In the genomic region with DNA sequence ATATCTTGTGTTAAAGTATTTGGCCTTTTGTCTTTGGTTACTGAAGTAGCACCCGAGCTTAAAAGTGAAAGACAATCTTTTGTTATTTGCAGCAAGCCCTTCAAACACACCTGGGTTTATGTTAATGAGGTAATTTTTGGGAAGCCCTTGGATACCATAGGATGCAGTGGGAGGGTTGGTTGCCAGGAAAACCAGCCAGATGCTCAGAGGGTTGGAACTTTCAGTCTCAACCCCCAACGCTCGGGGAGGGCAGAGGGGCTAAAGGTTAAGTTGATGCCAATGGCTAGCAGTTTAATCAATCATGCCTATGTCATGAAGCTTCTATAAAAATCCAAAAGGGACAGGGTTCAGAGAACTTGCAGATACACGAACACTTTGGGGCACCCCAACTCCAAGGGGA, we compare ENCODE assay signal across 32 cellular contexts. TPM values are rescaled to one million over a fixed set of nuclear protein-coding genes. Genes with fewer than 3 reads are reported as not detected.
"Had no signal": no experiment of that assay in that cellular context is flagged by ENCODE, and none has a peak within 500 bp of the region (broad histone marks: within the 10 kb centered on the region; RNA-seq: fewer than 3 reads in every experiment).

No MANE protein-coding gene starts in this region.

- H3K9me3 Mint-ChIP-seq: activated CD4-positive, alpha-beta memory T cell treated with anti-CD3 and anti-CD28 coated beads for 36 hours; activated CD4-positive, alpha-beta T cell treated with anti-CD3 and anti-CD28 coated beads, Interleukin-2, amount 10 ng/mL, durations not matched to agents 24 days and 14 days; activated naive CD4-positive, alpha-beta T cell treated with anti-CD3 and anti-CD28 coated beads for 36 hours; activated naive CD4-positive, alpha-beta T cell treated with anti-CD3 and anti-CD28 coated beads, Interleukin-2, amount 50 U/mL, for 24 hours; activated naive CD8-positive, alpha-beta T cell treated with anti-CD3 and anti-CD28 coated beads for 36 hours; activated naive CD8-positive, alpha-beta T cell treated with anti-CD3 and anti-CD28 coated beads, Interleukin-2, amount 50 U/mL, for 24 hours; activated T-helper 1 cell treated with anti-CD3 and anti-CD28 coated beads, Interleukin-12 subunit alpha, Interleukin-12 subunit beta, Interleukin-2, Interleukin-4 antibody, amounts not matched to agents 30 ng/mL and 10 ng/mL and 1 ng/mL, durations not matched to agents 14 hours and 24 hours and 36 hours; activated T-helper 2 cell treated with anti-CD3 and anti-CD28 coated beads, Interferon-gamma antibody, Interleukin-2, Interleukin-4, amounts not matched to agents 10 μg/mL and 5 μg/mL and 100 μg/mL, durations not matched to agents 14 hours and 24 hours and 36 hours; T-helper 2 cell treated with Interferon-gamma antibody and Interleukin-4, amounts not matched to agents 5 μg/mL and 100 μg/mL, for 36 hours had no signal

- ATAC-seq: activated CD4-positive, alpha-beta T cell treated with anti-CD3 and anti-CD28 coated beads for 36 hours; activated CD8-positive, alpha-beta memory T cell treated with anti-CD3 and anti-CD28 coated beads, Interleukin-2, amount 10 ng/mL, durations not matched to agents 7 days and 5 days; activated CD8-positive, alpha-beta T cell treated with anti-CD3 and anti-CD28 coated beads, Interleukin-2, amount 10 ng/mL, durations not matched to agents 7 days and 5 days; activated naive CD8-positive, alpha-beta T cell treated with anti-CD3 and anti-CD28 coated beads, Interleukin-2, amount 50 U/mL, for 24 hours; foreskin keratinocyte; gastrocnemius medialis; heart left ventricle; T-helper 17 cell had no signal

- H3K36me3 Mint-ChIP-seq: activated CD4-positive, alpha-beta memory T cell treated with anti-CD3 and anti-CD28 coated beads for 36 hours; activated CD8-positive, alpha-beta memory T cell treated with anti-CD3 and anti-CD28 coated beads, Interleukin-2, amount 10 ng/mL, durations not matched to agents 7 days and 5 days; activated naive CD4-positive, alpha-beta T cell treated with anti-CD3 and anti-CD28 coated beads, Interleukin-2, amount 50 U/mL, for 24 hours; activated naive CD8-positive, alpha-beta T cell treated with anti-CD3 and anti-CD28 coated beads for 36 hours; brain had no signal

- DNase-seq: activated CD4-positive, alpha-beta memory T cell treated with anti-CD3 and anti-CD28 coated beads for 36 hours; activated CD4-positive, alpha-beta T cell treated with anti-CD3 and anti-CD28 coated beads for 36 hours; activated CD4-positive, CD25-positive, alpha-beta regulatory T cell; activated CD4-positive, CD25-positive, alpha-beta regulatory T cell treated with anti-CD3 and anti-CD28 coated beads, Interleukin-2, amount 50 U/mL, for 72 hours; activated CD8-positive, alpha-beta memory T cell treated with anti-CD3 and anti-CD28 coated beads, Interleukin-2, amount 10 ng/mL, durations not matched to agents 7 days and 5 days; activated CD8-positive, alpha-beta memory T cell treated with anti-CD3 and anti-CD28 coated beads, Interleukin-2, amount 50 U/mL, for 4 hours; activated CD8-positive, alpha-beta T cell treated with anti-CD3 and anti-CD28 coated beads, Interleukin-2, amount 10 ng/mL, durations not matched to agents 7 days and 5 days; activated effector memory CD4-positive, alpha-beta T cell treated with anti-CD3 and anti-CD28 coated beads, Interleukin-2, amount 50 U/mL, for 16 hours; activated naive CD4-positive, alpha-beta T cell treated with anti-CD3 and anti-CD28 coated beads for 36 hours; activated naive CD8-positive, alpha-beta T cell treated with anti-CD3 and anti-CD28 coated beads for 36 hours; activated naive CD8-positive, alpha-beta T cell treated with anti-CD3 and anti-CD28 coated beads, Interleukin-2, amount 50 U/mL, for 24 hours; activated T-cell treated with anti-CD3 and anti-CD28 coated beads, Interleukin-2, amount 50 U/mL, for 1 hour; activated T-cell treated with anti-CD3 and anti-CD28 coated beads, Interleukin-2, amount 50 U/mL, for 48 hours; adrenal gland; amygdala; central memory CD4-positive, alpha-beta T cell; cerebellar nuclear complex; colonic mucosa; effector CD8-positive, alpha-beta T cell; foreskin keratinocyte; gastrocnemius medialis; glutamatergic neuron; heart left ventricle; T-helper 17 cell; T1000; WERI-Rb-1 had no signal

- H3K4me3 Mint-ChIP-seq: activated CD4-positive, alpha-beta memory T cell treated with anti-CD3 and anti-CD28 coated beads for 36 hours; activated CD4-positive, alpha-beta T cell treated with anti-CD3 and anti-CD28 coated beads for 36 hours; activated CD4-positive, alpha-beta T cell treated with anti-CD3 and anti-CD28 coated beads, Interleukin-2, amount 10 ng/mL, durations not matched to agents 24 days and 14 days; activated CD8-positive, alpha-beta memory T cell treated with anti-CD3 and anti-CD28 coated beads, Interleukin-2, amount 10 ng/mL, durations not matched to agents 7 days and 5 days; activated CD8-positive, alpha-beta T cell treated with anti-CD3 and anti-CD28 coated beads, Interleukin-2, amount 10 ng/mL, durations not matched to agents 7 days and 5 days; activated naive CD4-positive, alpha-beta T cell treated with anti-CD3 and anti-CD28 coated beads for 36 hours; activated naive CD4-positive, alpha-beta T cell treated with anti-CD3 and anti-CD28 coated beads, Interleukin-2, amount 50 U/mL, for 24 hours; activated naive CD8-positive, alpha-beta T cell treated with anti-CD3 and anti-CD28 coated beads for 36 hours; activated naive CD8-positive, alpha-beta T cell treated with anti-CD3 and anti-CD28 coated beads, Interleukin-2, amount 50 U/mL, for 24 hours; activated T-helper 1 cell treated with anti-CD3 and anti-CD28 coated beads, Interleukin-12 subunit alpha, Interleukin-12 subunit beta, Interleukin-2, Interleukin-4 antibody, amounts not matched to agents 30 ng/mL and 10 ng/mL and 1 ng/mL, durations not matched to agents 14 hours and 24 hours and 36 hours; brain; T-helper 17 cell; T-helper 2 cell treated with Interferon-gamma antibody and Interleukin-4, amounts not matched to agents 5 μg/mL and 100 μg/mL, for 36 hours had no signal

- H3K27ac Mint-ChIP-seq: activated CD4-positive, alpha-beta memory T cell treated with anti-CD3 and anti-CD28 coated beads for 36 hours; activated CD4-positive, alpha-beta T cell treated with anti-CD3 and anti-CD28 coated beads for 36 hours; activated CD4-positive, alpha-beta T cell treated with anti-CD3 and anti-CD28 coated beads, Interleukin-2, amount 10 ng/mL, durations not matched to agents 24 days and 14 days; activated CD8-positive, alpha-beta memory T cell treated with anti-CD3 and anti-CD28 coated beads, Interleukin-2, amount 10 ng/mL, durations not matched to agents 7 days and 5 days; activated CD8-positive, alpha-beta T cell treated with anti-CD3 and anti-CD28 coated beads, Interleukin-2, amount 10 ng/mL, durations not matched to agents 7 days and 5 days; activated naive CD4-positive, alpha-beta T cell treated with anti-CD3 and anti-CD28 coated beads for 36 hours; activated naive CD4-positive, alpha-beta T cell treated with anti-CD3 and anti-CD28 coated beads, Interleukin-2, amount 50 U/mL, for 24 hours; activated naive CD8-positive, alpha-beta T cell treated with anti-CD3 and anti-CD28 coated beads for 36 hours; activated naive CD8-positive, alpha-beta T cell treated with anti-CD3 and anti-CD28 coated beads, Interleukin-2, amount 50 U/mL, for 24 hours; activated T-helper 1 cell treated with anti-CD3 and anti-CD28 coated beads, Interleukin-12 subunit alpha, Interleukin-12 subunit beta, Interleukin-2, Interleukin-4 antibody, amounts not matched to agents 30 ng/mL and 10 ng/mL and 1 ng/mL, durations not matched to agents 14 hours and 24 hours and 36 hours; activated T-helper 2 cell treated with anti-CD3 and anti-CD28 coated beads, Interferon-gamma antibody, Interleukin-2, Interleukin-4, amounts not matched to agents 10 μg/mL and 5 μg/mL and 100 μg/mL, durations not matched to agents 14 hours and 24 hours and 36 hours; brain; T-helper 17 cell; T-helper 2 cell treated with Interferon-gamma antibody and Interleukin-4, amounts not matched to agents 5 μg/mL and 100 μg/mL, for 36 hours had no signal

- H3K4me1 Mint-ChIP-seq: activated CD4-positive, alpha-beta T cell treated with anti-CD3 and anti-CD28 coated beads for 36 hours; activated CD4-positive, alpha-beta T cell treated with anti-CD3 and anti-CD28 coated beads, Interleukin-2, amount 10 ng/mL, durations not matched to agents 24 days and 14 days; activated CD8-positive, alpha-beta memory T cell treated with anti-CD3 and anti-CD28 coated beads, Interleukin-2, amount 10 ng/mL, durations not matched to agents 7 days and 5 days; activated naive CD4-positive, alpha-beta T cell treated with anti-CD3 and anti-CD28 coated beads, Interleukin-2, amount 50 U/mL, for 24 hours; activated naive CD8-positive, alpha-beta T cell treated with anti-CD3 and anti-CD28 coated beads for 36 hours; activated naive CD8-positive, alpha-beta T cell treated with anti-CD3 and anti-CD28 coated beads, Interleukin-2, amount 50 U/mL, for 24 hours; brain; T-helper 17 cell had no signal

- H3K27me3 Mint-ChIP-seq: activated CD4-positive, alpha-beta memory T cell treated with anti-CD3 and anti-CD28 coated beads for 36 hours; activated CD4-positive, alpha-beta T cell treated with anti-CD3 and anti-CD28 coated beads for 36 hours had no signal

RNA-seq across cellular contexts. Expression of gene GPR173, which starts 17.2 kb away (rescaled TPM):
- total RNA-seq: activated CD4-positive, alpha-beta memory T cell treated with anti-CD3 and anti-CD28 coated beads for 36 hours; activated CD4-positive, alpha-beta T cell treated with anti-CD3 and anti-CD28 coated beads, Interleukin-2, amount 10 ng/mL, durations not matched to agents 24 days and 14 days; activated CD8-positive, alpha-beta T cell treated with anti-CD3 and anti-CD28 coated beads, Interleukin-2, amount 10 ng/mL, durations not matched to agents 7 days and 5 days; activated T-helper 1 cell treated with anti-CD3 and anti-CD28 coated beads, Interleukin-12 subunit alpha, Interleukin-12 subunit beta, Interleukin-2, Interleukin-4 antibody, amounts not matched to agents 30 ng/mL and 10 ng/mL and 1 ng/mL, durations not matched to agents 14 hours and 24 hours and 36 hours; activated T-helper 2 cell treated with anti-CD3 and anti-CD28 coated beads, Interferon-gamma antibody, Interleukin-2, Interleukin-4, amounts not matched to agents 10 μg/mL and 5 μg/mL and 100 μg/mL, durations not matched to agents 14 hours and 24 hours and 36 hours; T-helper 17 cell had no signal
